11 cellular contexts compared by ENCODE assay signal in genomic region chr3:194572944-194573491, GRCh38.
A peak's percentile ranks its signal among the peaks of the same experiment; 100 is the strongest.
DNase-seq lines count a peak whose midpoint lies in the region; ATAC-seq and TF ChIP-seq lines count a peak whose summit lies in the region.
"Had no signal": no experiment of that assay in that cellular context is flagged by ENCODE, and none has a peak within 500 bp of the region (broad histone marks: within the 10 kb centered on the region; RNA-seq: fewer than 3 reads in every experiment).

No MANE protein-coding gene starts in this region.

- peaks cover 0 to 3% of the 10 kb centered on the region in 2 donors for H3K36me3 Mint-ChIP-seq in CD14-positive monocyte
- no peaks in the 10 kb centered on the region for H3K36me3 Mint-ChIP-seq in osteocyte (ENCODE audit: unreplicated experiment)

- H3K27ac Mint-ChIP-seq in CD14-positive monocyte (peak overlapping the region in 4 of 7 donors; percentile 14 to 47 (median 32)), osteocyte (ENCODE audit: unreplicated experiment) (peak overlapping the region; percentile 85)

- H3K36me3 ChIP-seq in esophagus muscularis mucosa: no peaks in the 10 kb centered on the region
- H3K36me3 ChIP-seq: BLaER1 had no signal

- no peak overlapping the region for H3K4me3 ChIP-seq in esophagus muscularis mucosa
- H3K4me3 ChIP-seq: BLaER1 had no signal

- WGBS in esophagus muscularis mucosa: 88% methylated on average over 16 of the region's 16 CpGs

- no peak for TF ChIP-seq POLR2A in esophagus muscularis mucosa (IDR thresholded peaks at IDR 0.05; ENCODE audit: low read depth)

- no peak for ATAC-seq in GM19324 (IDR thresholded peaks at IDR 0.05; ENCODE audit: low FRiP score, unreplicated experiment)

- TF ChIP-seq EP300 in esophagus muscularis mucosa (IDR thresholded peaks at IDR 0.05): no peak

- peaks cover 0 to 19% (median 0%) of the 10 kb centered on the region in 4 donors for H3K27me3 ChIP-seq in esophagus muscularis mucosa
- H3K27me3 ChIP-seq: BLaER1 had no signal

- peak overlapping the region in 3 of 4 donors; percentile 21 to 53 (median 21) for H3K27ac ChIP-seq in esophagus muscularis mucosa (replicated peaks in 1 of 4)
- H3K27ac ChIP-seq: BLaER1 had no signal

- H3K9me3 Mint-ChIP-seq in CD14-positive monocyte: peaks cover 0 to 2% (median 0%) of the 10 kb centered on the region in 7 donors
- H3K9me3 Mint-ChIP-seq in osteocyte (ENCODE audit: unreplicated experiment): no peaks in the 10 kb centered on the region

- intact Hi-C loops in CD14-positive monocyte (cut with micrococcal nuclease): loop anchor here (5.0 kb wide), 4 partner anchors 41 to 101 kb away; partner anchors contain the start of gene ATP13A3 (in 1 of the 2)
- intact Hi-C loops in esophagus muscularis mucosa (cut with DNase I): no loop called here

- no peak for TF ChIP-seq CTCF in CD14-positive monocyte (IDR thresholded peaks at IDR 0.05)
- no peak for TF ChIP-seq CTCF in esophagus muscularis mucosa (IDR thresholded peaks at IDR 0.05)
- TF ChIP-seq CTCF in osteocyte (IDR thresholded peaks at IDR 0.05): no peak

- peaks cover 5 to 41% (median 20%) of the 10 kb centered on the region in 4 donors for H3K4me1 ChIP-seq in esophagus muscularis mucosa
- H3K4me1 ChIP-seq: BLaER1 had no signal

- H3K27me3 Mint-ChIP-seq in CD14-positive monocyte (ENCODE audit: low read depth in 3 of 3): peaks cover 15 to 20% (median 19%) of the 10 kb centered on the region in 3 donors
- no peaks in the 10 kb centered on the region for H3K27me3 Mint-ChIP-seq in osteocyte (ENCODE audit: unreplicated experiment)

- no peaks in the 10 kb centered on the region for H3K9me3 ChIP-seq in esophagus muscularis mucosa
- H3K9me3 ChIP-seq: BLaER1 had no signal

- DNase-seq in CD14-positive monocyte (ENCODE audit: low spot score) (no peak), NCI-H226 (peak; percentile 49), esophagus muscularis mucosa (ENCODE audit: extremely low spot score) (no peak), osteocyte (ENCODE audit: extremely low spot score, unreplicated experiment) (no peak), dedifferentiated amniotic fluid mesenchymal stem cell (ENCODE audit: extremely low spot score) (no peak), Ammon's horn (ENCODE audit: low spot score) (no peak), NCI-H2107 (lab: John Stamatoyannopoulos, UW) (no peak)
- DNase-seq: foreskin melanocyte, NCI-H2081 treated with DMSO at 0.1 percent for 48 hours had no signal

- H3K4me1 Mint-ChIP-seq in CD14-positive monocyte (peaks cover 66% of the 10 kb centered on the region), osteocyte (ENCODE audit: unreplicated experiment) (peaks cover 41% of the 10 kb centered on the region)

- H3K4me3 Mint-ChIP-seq in CD14-positive monocyte: peak overlapping the region in 1 of 2 donors; percentile 72
- H3K4me3 Mint-ChIP-seq in osteocyte (ENCODE audit: unreplicated experiment): no peak overlapping the region
